In the genomic region with DNA sequence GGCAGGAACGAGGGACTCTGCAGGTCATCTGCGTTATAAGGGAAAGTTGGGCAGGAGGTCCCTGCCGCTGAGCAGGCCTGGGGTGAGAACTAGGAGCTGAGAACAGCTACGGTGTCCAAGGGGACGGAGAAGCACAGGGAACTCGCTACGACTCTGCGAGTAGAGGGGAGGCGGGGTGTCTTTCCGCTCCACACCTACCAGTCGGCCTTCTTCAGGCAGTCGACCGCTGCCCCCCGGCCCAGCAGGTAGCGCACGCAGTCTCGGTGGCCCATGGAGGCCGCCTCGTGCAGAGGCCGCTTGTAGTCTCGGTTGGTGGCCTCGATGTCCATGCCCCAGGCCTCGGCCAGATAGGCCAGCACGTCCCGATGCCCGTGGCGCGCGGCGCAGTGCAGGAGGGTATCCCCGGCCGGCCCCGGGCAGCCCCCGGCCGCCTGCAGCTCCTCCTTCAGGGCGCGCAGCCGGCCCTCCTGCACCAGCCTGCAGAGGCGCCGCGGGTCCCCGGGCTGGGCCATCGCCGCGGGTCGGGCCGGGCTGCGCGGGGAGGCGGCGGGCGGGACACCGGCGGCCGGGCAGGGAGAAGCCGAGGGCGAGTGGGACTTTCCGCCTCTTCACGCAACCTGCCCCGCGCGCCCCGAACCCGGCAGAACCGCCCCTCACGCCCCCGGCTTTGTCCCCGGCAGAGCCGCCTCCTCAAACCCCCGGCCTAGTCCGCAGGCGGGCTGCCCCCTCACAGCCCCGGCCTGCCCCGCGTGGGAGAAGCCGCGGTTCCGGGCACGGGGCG, we compare ENCODE assay signal across 8 cellular contexts. TPM values are rescaled to one million over a fixed set of nuclear protein-coding genes. Genes with fewer than 3 reads are reported as not detected.
A peak's percentile ranks its signal among the peaks of the same experiment; 100 is the strongest.
DNase-seq lines count a peak whose midpoint lies in the region; ATAC-seq, FAIRE-seq and TF ChIP-seq lines count a peak whose summit lies in the region.

No MANE protein-coding gene starts in this region.

- H3K9me2 ChIP-seq in SK-N-SH = no peaks in the 10 kb centered on the region

- in situ Hi-C loops in ACHN (cut with HindIII; ENCODE audit: low pct_ligation_motif_present, low pct_unique_long_range_greater_than_20kb, low sequenced_read_pairs) = no loop called here
- in situ Hi-C loops in GM18951 (cut with MboI; ENCODE audit: low sequenced_read_pairs, unreplicated experiment) = loop anchor here (25.0 kb wide), 1 partner anchor 452 kb away; no protein-coding TSS in a partner anchor

- peak overlapping the region; percentile 90 for H3K9ac ChIP-seq in SK-N-SH
- peak overlapping the region; percentile 88 for H3K9ac ChIP-seq in astrocyte (ENCODE audit: low read length)
- peak overlapping the region; percentile 66 for H3K9ac ChIP-seq in iPS-18a (ENCODE audit: low read length)
- H3K9ac ChIP-seq in smooth muscle cell (ENCODE audit: low read depth) = peak overlapping the region; percentile 84

- peak overlapping the region; percentile 76 to 79; a peak in 3 of 4 replicates for H3K27ac ChIP-seq in SK-N-SH (ENCODE audit: low read depth in 2 of 2, low read length in 1 of 2)
- peak overlapping the region; percentile 78 for H3K27ac ChIP-seq in astrocyte (ENCODE audit: low read depth, low read length)
- no peak overlapping the region for H3K27ac ChIP-seq in iPS-18a (ENCODE audit: low read length)
- H3K27ac ChIP-seq in smooth muscle cell (ENCODE audit: low read depth) = peak overlapping the region; percentile 65

- WGBS in SK-N-SH (ENCODE audit: low lambda C conversion rate) = 8% methylated on average over 4 of the region's 80 CpGs
- WGBS in smooth muscle cell (ENCODE audit: low lambda C conversion rate) = 2% methylated on average over 32 of the region's 80 CpGs

- H3K36me3 ChIP-seq in SK-N-SH (replicated peaks in 1 of 2; ENCODE audit: control insufficient read depth in 1 of 2, insufficient read depth in 2 of 2, low read length in 1 of 2) = peaks cover 24 to 31% of the 10 kb centered on the region in 2 experiments
- H3K36me3 ChIP-seq in astrocyte (ENCODE audit: insufficient read depth, low read length) = peaks cover 11% of the 10 kb centered on the region
- peaks cover 30% of the 10 kb centered on the region for H3K36me3 ChIP-seq in iPS-18a (ENCODE audit: control insufficient read depth, low read depth, low read length)
- H3K36me3 ChIP-seq in smooth muscle cell (ENCODE audit: low read depth) = no peaks in the 10 kb centered on the region

- no peak for TF ChIP-seq RAD21 in SK-N-SH (IDR thresholded peaks at IDR 0.05; ENCODE audit: low read length)

- TF ChIP-seq POLR2A in GM18951 (IDR thresholded peaks at IDR 0.05; ENCODE audit: extremely low read depth, insufficient read depth, insufficient read length) = peak; percentile 41

- H3K4me3 ChIP-seq in SK-N-SH (ENCODE audit: low read depth in 2 of 2, low read length in 1 of 2) (peak overlapping the region; percentile 75 to 89), astrocyte (ENCODE audit: insufficient read depth, low read depth, low read length) (peak overlapping the region; percentile 75), iPS-18a (ENCODE audit: low read length) (peak overlapping the region; percentile 63), smooth muscle cell (peak overlapping the region; percentile 96)

- no peak overlapping the region for H3K27ac Mint-ChIP-seq in astrocyte (ENCODE audit: unreplicated experiment)

- CTCF ChIA-PET in SK-N-SH (lab: Yijun Ruan, JAX) = interaction anchor here (0.5 to 1.7 kb wide), 5 partner anchors 9 to 480 kb away, joined by 3 to 5 read pairs (median 3); no protein-coding TSS in a partner anchor

- peaks cover 27% of the 10 kb centered on the region for H3K4me1 Mint-ChIP-seq in astrocyte (ENCODE audit: low read depth, unreplicated experiment)

- DNase-seq in ACHN (peak; percentile 31), SK-N-SH (peak; percentile 74), astrocyte (ENCODE audit: low read depth) (peak; percentile 21), smooth muscle cell (lab: John Stamatoyannopoulos, UW; ENCODE audit: unreplicated experiment) (peak; percentile 27), D721Med (ENCODE audit: insufficient read length, low spot score) (no peak)

- H3K4me3 Mint-ChIP-seq in astrocyte (ENCODE audit: unreplicated experiment) = peak overlapping the region; percentile 89

- peaks cover 12 to 22% of the 10 kb centered on the region in 2 experiments; a peak in 3 of 4 replicates for H3K4me1 ChIP-seq in SK-N-SH (ENCODE audit: control insufficient read depth in 1 of 2, insufficient read depth in 2 of 2, low read depth in 1 of 2, low read length in 1 of 2)
- H3K4me1 ChIP-seq in astrocyte (ENCODE audit: insufficient read depth, low read length) = peaks cover 26% of the 10 kb centered on the region
- H3K4me1 ChIP-seq in iPS-18a (ENCODE audit: control insufficient read depth, low read depth, low read length) = peaks cover 11% of the 10 kb centered on the region
- peaks cover 20% of the 10 kb centered on the region for H3K4me1 ChIP-seq in smooth muscle cell (ENCODE audit: low read depth)

- POLR2A ChIA-PET in SK-N-SH (lab: Yijun Ruan, JAX) = interaction anchor here (0.5 to 3.1 kb wide), 4 partner anchors 12 to 75 kb away, joined by 3 to 17 read pairs (median 8); a partner anchor contains a TSS

- peaks cover 61% of the 10 kb centered on the region for H3K79me2 ChIP-seq in SK-N-SH (ENCODE audit: insufficient read depth)
- peaks cover 52% of the 10 kb centered on the region for H3K79me2 ChIP-seq in astrocyte (ENCODE audit: insufficient read depth, low read length)
- peaks cover 43% of the 10 kb centered on the region for H3K79me2 ChIP-seq in smooth muscle cell (ENCODE audit: low read depth)

- H3K9me3 ChIP-seq in SK-N-SH (no peaks in the 10 kb centered on the region), astrocyte (ENCODE audit: insufficient read depth, low read depth, low read length) (no peaks in the 10 kb centered on the region), iPS-18a (ENCODE audit: control insufficient read depth, low read depth, low read length) (no peaks in the 10 kb centered on the region), smooth muscle cell (replicated peaks; ENCODE audit: low read depth) (no peaks in the 10 kb centered on the region)

- H3F3A ChIP-seq in SK-N-SH (replicated peaks; ENCODE audit: insufficient read depth) (peaks cover 6% of the 10 kb centered on the region), smooth muscle cell (ENCODE audit: low read depth) (no peaks in the 10 kb centered on the region)

- no peaks in the 10 kb centered on the region for H3K9me3 Mint-ChIP-seq in astrocyte (ENCODE audit: unreplicated experiment)

- peak overlapping the region; percentile 81; the same call in 1 of the 2 replicates for H2AFZ ChIP-seq in SK-N-SH (ENCODE audit: low read depth)
- H2AFZ ChIP-seq in astrocyte (ENCODE audit: low read depth, low read length) = peak overlapping the region; percentile 98
- H2AFZ ChIP-seq in smooth muscle cell (ENCODE audit: low read depth) = peak overlapping the region; percentile 95

- peak; percentile 35 for ATAC-seq in HG03159 (IDR thresholded peaks at IDR 0.05; ENCODE audit: unreplicated experiment)

- FAIRE-seq in astrocyte (lab: Jason Lieb, UNC) = no peak
- FAIRE-seq in D721Med (lab: Jason Lieb, UNC) = no peak

- H3K4me2 ChIP-seq in SK-N-SH (peak overlapping the region; percentile 97), astrocyte (ENCODE audit: low read length) (peak overlapping the region; percentile 93), smooth muscle cell (peak overlapping the region; percentile 93)

- H3K27me3 ChIP-seq in SK-N-SH (ENCODE audit: insufficient read depth) (no peaks in the 10 kb centered on the region), astrocyte (ENCODE audit: insufficient read depth, low read length) (no peaks in the 10 kb centered on the region), iPS-18a (ENCODE audit: control insufficient read depth, insufficient read depth, low read length) (no peaks in the 10 kb centered on the region), smooth muscle cell (ENCODE audit: low read depth) (no peaks in the 10 kb centered on the region)

- H3K27me3 Mint-ChIP-seq in astrocyte (ENCODE audit: low read depth, unreplicated experiment) = no peaks in the 10 kb centered on the region

- peaks cover 6% of the 10 kb centered on the region for H3K36me3 Mint-ChIP-seq in astrocyte (ENCODE audit: low read depth, unreplicated experiment)

- peaks cover 21% of the 10 kb centered on the region for H4K20me1 ChIP-seq in SK-N-SH (ENCODE audit: insufficient read depth)
- peaks cover 44% of the 10 kb centered on the region for H4K20me1 ChIP-seq in astrocyte (ENCODE audit: insufficient read depth, low read length)
- peaks cover 35% of the 10 kb centered on the region for H4K20me1 ChIP-seq in smooth muscle cell (ENCODE audit: low read depth)

- TF ChIP-seq EP300 in SK-N-SH (IDR thresholded peaks at IDR 0.05; ENCODE audit: borderline replicate concordance in 1 of 2, low read depth in 1 of 2, low read length in 1 of 2) = no peak

- 0 out of 2 replicates have a peak, but pooled peaks have one; percentile 10 for TF ChIP-seq CTCF in SK-N-SH (IDR thresholded peaks at IDR 0.05)
- no peak for TF ChIP-seq CTCF in astrocyte (IDR thresholded peaks at IDR 0.05; ENCODE audit: insufficient read depth, low read depth, low read length)
- no peak for TF ChIP-seq CTCF in smooth muscle cell (IDR thresholded peaks at IDR 0.05; ENCODE audit: borderline replicate concordance, insufficient read depth, poor library complexity, severe bottlenecking)
- TF ChIP-seq CTCF in D721Med (IDR thresholded peaks at IDR 0.05; ENCODE audit: insufficient read depth, missing control alignments) = no peak

TF ChIP-seq in SK-N-SH, 30 proteins besides CTCF, POLR2A, EP300 and RAD21 (continues in another document):
- TF ChIP-seq, protein P1, sequence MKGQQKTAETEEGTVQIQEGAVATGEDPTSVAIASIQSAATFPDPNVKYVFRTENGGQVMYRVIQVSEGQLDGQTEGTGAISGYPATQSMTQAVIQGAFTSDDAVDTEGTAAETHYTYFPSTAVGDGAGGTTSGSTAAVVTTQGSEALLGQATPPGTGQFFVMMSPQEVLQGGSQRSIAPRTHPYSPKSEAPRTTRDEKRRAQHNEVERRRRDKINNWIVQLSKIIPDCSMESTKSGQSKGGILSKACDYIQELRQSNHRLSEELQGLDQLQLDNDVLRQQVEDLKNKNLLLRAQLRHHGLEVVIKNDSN (IDR thresholded peaks at IDR 0.05; ENCODE audit: borderline replicate concordance, low read depth) = no peak
- peak; percentile 22; the same call in 1 of the 2 replicates for TF ChIP-seq MXI1 (IDR thresholded peaks at IDR 0.05; ENCODE audit: low read depth, low read length)

RNA-seq across cellular contexts. Expression of a gene that starts 0.7 kb away (rescaled TPM):
- 9.9 and 11.9 TPM in 2 replicates for polyA plus RNA-seq in SK-N-SH (2012; rRNA removed)
- 5.7 and 7.4 TPM in 2 replicates for polyA plus RNA-seq in SK-N-SH (2012; cell fraction: cytosol; rRNA removed)
- polyA plus RNA-seq in SK-N-SH (2012; cell fraction: nucleus; rRNA removed) = 31.9 and 35.4 TPM in 2 replicates
- 4.9 TPM in 2 replicates for total RNA-seq in astrocyte
- 2.7 and 4.6 TPM in 2 replicates for total RNA-seq in smooth muscle cell
- polyA plus RNA-seq in smooth muscle cell = 3.7 and 10.3 TPM in 2 replicates

RNA-seq across cellular contexts. Expression of a gene that starts 1.0 kb away (rescaled TPM):
- polyA plus RNA-seq in SK-N-SH (2012; rRNA removed) = 60.9 and 71.9 TPM in 2 replicates
- 51.3 and 57.8 TPM in 2 replicates for polyA plus RNA-seq in SK-N-SH (2012; cell fraction: cytosol; rRNA removed)
- polyA plus RNA-seq in SK-N-SH (2012; cell fraction: nucleus; rRNA removed) = 112 and 143 TPM in 2 replicates
- total RNA-seq in astrocyte = 71.5 and 73.3 TPM in 2 replicates
- total RNA-seq in smooth muscle cell = 58.2 and 70.0 TPM in 2 replicates
- 68.4 and 84.2 TPM in 2 replicates for polyA plus RNA-seq in smooth muscle cell
